ENCODE assay signal across 3 cellular contexts in genomic region chr10:109328001-109328400, GRCh38.
TF ChIP-seq lines count a peak whose summit lies in the region.

No MANE protein-coding gene starts in this region.

TF ChIP-seq in SK-N-SH, 30 proteins besides CTCF, POLR2A, EP300 and RAD21:
- TF ChIP-seq REST (IDR thresholded peaks at IDR 0.05; ENCODE audit: low read depth, low read length) (no peak), CHD2 (IDR thresholded peaks at IDR 0.05; ENCODE audit: low read length, partially characterized antibody) (no peak), TEAD4 (IDR thresholded peaks at IDR 0.05; ENCODE audit: borderline replicate concordance, insufficient read depth) (no peak), ELF1 (IDR thresholded peaks at IDR 0.05) (no peak)

TF ChIP-seq in SK-N-SH treated with all-trans-retinoic acid at 6 μM for 48 hours, 23 proteins besides CTCF, POLR2A, EP300 and RAD21 (continued from another document):
- TF ChIP-seq CSRNP3 (CRISPR knock-in tag; IDR thresholded peaks at IDR 0.05) (no peak), ZNF70 (CRISPR knock-in tag; IDR thresholded peaks at IDR 0.05) (no peak), SNAI2 (CRISPR knock-in tag; IDR thresholded peaks at IDR 0.05) (no peak), TCF4 (CRISPR knock-in tag; IDR thresholded peaks at IDR 0.05; ENCODE audit: borderline replicate concordance) (no peak), TSHZ2 (CRISPR knock-in tag; IDR thresholded peaks at IDR 0.05) (no peak), ZFP3 (CRISPR knock-in tag; IDR thresholded peaks at IDR 0.05) (no peak), ZC3H10 (CRISPR knock-in tag; IDR thresholded peaks at IDR 0.05) (no peak), CREB5 (CRISPR knock-in tag; IDR thresholded peaks at IDR 0.05; ENCODE audit: low read depth) (no peak)

TF ChIP-seq in WTC11, 78 proteins besides CTCF, POLR2A, EP300 and RAD21 (continued from another document):
- no peak for TF ChIP-seq E2F4 (CRISPR knock-in tag; IDR thresholded peaks at IDR 0.05; ENCODE audit: borderline replicate concordance, low read depth)
- no peak for TF ChIP-seq ELF4 (CRISPR knock-in tag; IDR thresholded peaks at IDR 0.05; ENCODE audit: low read depth)
- no peak for TF ChIP-seq ZNF138 (CRISPR knock-in tag; conservative IDR thresholded peaks at IDR 0.05)
- TF ChIP-seq ARID4B (CRISPR knock-in tag; IDR thresholded peaks at IDR 0.05; ENCODE audit: borderline replicate concordance), result no peak
- TF ChIP-seq TEAD4 (CRISPR knock-in tag; IDR thresholded peaks at IDR 0.05), result no peak
- no peak for TF ChIP-seq ZNF396 (CRISPR knock-in tag; IDR thresholded peaks at IDR 0.05; ENCODE audit: borderline replicate concordance)
- TF ChIP-seq ZBTB43 (CRISPR knock-in tag; IDR thresholded peaks at IDR 0.05), result no peak
- no peak for TF ChIP-seq ZNF425 (CRISPR knock-in tag; conservative IDR thresholded peaks at IDR 0.05)
- no peak for TF ChIP-seq IRF1 (CRISPR knock-in tag; IDR thresholded peaks at IDR 0.05)
- TF ChIP-seq ZNF317 (CRISPR knock-in tag; IDR thresholded peaks at IDR 0.05; ENCODE audit: borderline replicate concordance, low read depth), result no peak
- TF ChIP-seq E2F5 (CRISPR knock-in tag; IDR thresholded peaks at IDR 0.05), result no peak
- no peak for TF ChIP-seq KAT7 (CRISPR knock-in tag; IDR thresholded peaks at IDR 0.05; ENCODE audit: borderline replicate concordance)
- no peak for TF ChIP-seq SMAD4 (CRISPR knock-in tag; IDR thresholded peaks at IDR 0.05)
- TF ChIP-seq ZBTB21 (CRISPR knock-in tag; IDR thresholded peaks at IDR 0.05; ENCODE audit: borderline replicate concordance), result no peak
